Comparison of ENCODE assay signal across 1 cellular context in genomic region chr10:15858895-15859294, GRCh38.
A peak's percentile ranks its signal among the peaks of the same experiment; 100 is the strongest.
TF ChIP-seq lines count a peak whose summit lies in the region.

No MANE protein-coding gene starts in this region.

TF ChIP-seq in HEK293, 187 proteins besides CTCF, POLR2A, EP300 and RAD21 (continued from another document):
- TF ChIP-seq ATF2 (tag by site-specific recombination; IDR thresholded peaks at IDR 0.05; ENCODE audit: low read depth) (0 out of 2 replicates have a peak, but pooled peaks have one; percentile 9), ZNF248 (tag by site-specific recombination; IDR thresholded peaks at IDR 0.05) (no peak), KLF16 (tag by site-specific recombination; IDR thresholded peaks at IDR 0.05) (no peak), ZBTB17 (tag by site-specific recombination; IDR thresholded peaks at IDR 0.05) (peak; percentile 72), ZNF416 (tag by site-specific recombination; IDR thresholded peaks at IDR 0.05) (no peak), PRDM6 (tag by site-specific recombination; IDR thresholded peaks at IDR 0.05) (peak; percentile 97), ZBTB1 (tag by site-specific recombination; IDR thresholded peaks at IDR 0.05) (no peak), ZNF10 (tag by site-specific recombination; IDR thresholded peaks at IDR 0.05) (no peak), ZNF362 (tag by site-specific recombination; IDR thresholded peaks at IDR 0.05) (peak; percentile 78), ZNF324 (tag by site-specific recombination; IDR thresholded peaks at IDR 0.05) (no peak), WT1 (tag by site-specific recombination; IDR thresholded peaks at IDR 0.05) (no peak), ZNF654 (tag by site-specific recombination; IDR thresholded peaks at IDR 0.05; ENCODE audit: low read depth) (no peak), ZFHX2 (tag by site-specific recombination; conservative IDR thresholded peaks at IDR 0.05) (0 out of 2 replicates have a peak, but pooled peaks have one; percentile 7), PBX3 (CRISPR knock-in tag; IDR thresholded peaks at IDR 0.05) (no peak), ZNF398 (tag by site-specific recombination; IDR thresholded peaks at IDR 0.05) (no peak), ZNF639 (tag by site-specific recombination; IDR thresholded peaks at IDR 0.05) (0 out of 2 replicates have a peak, but pooled peaks have one; percentile 19), IKZF3 (tag by site-specific recombination; IDR thresholded peaks at IDR 0.05) (peak; percentile 64; the same call in 1 of the 2 replicates), ZNF473 (tag by site-specific recombination; IDR thresholded peaks at IDR 0.05) (no peak), ZEB2 (tag by site-specific recombination; IDR thresholded peaks at IDR 0.05) (peak; percentile 16; the same call in 1 of the 2 replicates)
